Comparison of ENCODE assay signal across 8 cellular contexts in the genomic region with DNA sequence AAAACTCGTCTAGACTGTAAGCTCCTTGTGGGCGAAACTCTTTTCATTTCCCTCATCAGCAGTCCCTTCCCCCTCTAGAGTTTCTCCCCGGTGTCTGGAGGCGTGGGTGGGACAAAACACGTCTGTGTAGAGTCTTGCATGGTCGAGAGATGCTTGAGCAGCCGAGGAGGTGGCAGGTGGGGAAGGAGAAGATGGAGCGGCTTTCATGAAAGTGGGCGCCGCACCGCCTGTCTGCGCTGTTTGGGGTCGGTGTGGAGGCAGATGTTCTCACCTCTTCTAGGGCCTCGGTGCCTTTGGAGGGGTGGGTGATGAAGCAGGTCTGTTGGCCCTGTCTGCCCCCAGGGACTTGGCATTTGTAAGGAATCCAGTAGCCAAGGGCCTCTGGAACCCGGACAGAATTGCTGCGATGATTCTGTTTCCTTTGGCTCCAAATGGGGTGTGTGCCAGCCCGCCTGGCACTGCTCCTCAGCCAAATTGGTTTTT. TPM values are rescaled to one million over a fixed set of nuclear protein-coding genes. Genes with fewer than 3 reads are reported as not detected.
DNase-seq lines count a peak whose midpoint lies in the region; ATAC-seq and TF ChIP-seq lines count a peak whose summit lies in the region.

No MANE protein-coding gene starts in this region.

- peaks cover 10% of the 10 kb centered on the region for H3K36me3 ChIP-seq in colonic mucosa

- peak overlapping the region in 6 of 7 donors; percentile 35 to 98 (median 94) for H3K27ac Mint-ChIP-seq in CD14-positive monocyte
- H3K27ac Mint-ChIP-seq in nephron progenitor cell, result no peak overlapping the region

- no peaks in the 10 kb centered on the region for H3K9me3 ChIP-seq in colonic mucosa

- peaks cover 3% of the 10 kb centered on the region for H3K4me1 ChIP-seq in colonic mucosa

- H3K9me3 Mint-ChIP-seq in CD14-positive monocyte (peaks cover 0 to 5% (median 4%) of the 10 kb centered on the region in 7 donors), nephron progenitor cell (peaks cover 4% of the 10 kb centered on the region)

- no peaks in the 10 kb centered on the region for H3K27me3 ChIP-seq in colonic mucosa

- H3K4me1 Mint-ChIP-seq in CD14-positive monocyte, result peaks cover 29% of the 10 kb centered on the region
- H3K4me1 Mint-ChIP-seq in nephron progenitor cell, result peaks cover 32% of the 10 kb centered on the region

- no peak for TF ChIP-seq CTCF in CD14-positive monocyte (IDR thresholded peaks at IDR 0.05)
- TF ChIP-seq CTCF in colonic mucosa (IDR thresholded peaks at IDR 0.05), result no peak
- TF ChIP-seq CTCF in nephron progenitor cell (IDR thresholded peaks at IDR 0.05), result no peak

- H3K4me3 ChIP-seq in colonic mucosa, result peak overlapping the region; percentile 53

- intact Hi-C loops in CD14-positive monocyte (cut with micrococcal nuclease), result loop anchor here (2.0 to 5.0 kb wide), 4 partner anchors 71 to 170 kb away; partner anchors contain the start of gene MAPK14 (in 2 of the 2)
- intact Hi-C loops in colonic mucosa (cut with DNase I), result loop anchor here (2.0 to 5.0 kb wide), 3 partner anchors 60 to 175 kb away; partner anchors contain the start of gene SLC26A8

- H3K27me3 Mint-ChIP-seq in CD14-positive monocyte (ENCODE audit: low read depth in 3 of 3) (peaks cover 0 to 8% (median 0%) of the 10 kb centered on the region in 3 donors), nephron progenitor cell (ENCODE audit: low read depth, poor library complexity) (peaks cover 13% of the 10 kb centered on the region)

- H3K36me3 Mint-ChIP-seq in CD14-positive monocyte, result peaks cover 24 to 31% of the 10 kb centered on the region in 2 donors
- peaks cover 53% of the 10 kb centered on the region for H3K36me3 Mint-ChIP-seq in nephron progenitor cell (ENCODE audit: low read depth)

- peak overlapping the region; percentile 64 to 72 for H3K9ac ChIP-seq in colonic mucosa (ENCODE audit: low read depth in 2 of 2, low read length in 2 of 2)

- ATAC-seq in GM18867 (IDR thresholded peaks at IDR 0.05; ENCODE audit: unreplicated experiment), result no peak

- H3K4me3 Mint-ChIP-seq in CD14-positive monocyte, result peak overlapping the region; percentile 85 to 92
- peak overlapping the region; percentile 86 for H3K4me3 Mint-ChIP-seq in nephron progenitor cell

- no peak overlapping the region for H3K27ac ChIP-seq in colonic mucosa

- no peak for DNase-seq in CD14-positive monocyte (ENCODE audit: low spot score)
- peak; percentile 81 for DNase-seq in NCI-H1092 treated with DMSO at 0.1 percent for 48 hours (lab: John Stamatoyannopoulos, UW)
- DNase-seq in colonic mucosa, result no peak
- no peak for DNase-seq in nephron progenitor cell
- DNase-seq in DMS114 treated with DMSO at 0.1 percent for 48 hours (lab: John Stamatoyannopoulos, UW; ENCODE audit: unreplicated experiment), result no peak
- DNase-seq in NK-92 (lab: John Stamatoyannopoulos, UW; ENCODE audit: unreplicated experiment), result no peak
- no peak for DNase-seq in islet precursor cell

RNA-seq across cellular contexts. Expression of gene BRPF3, which starts 1.2 kb away (rescaled TPM):
- polyA plus RNA-seq in CD14-positive monocyte, result 1 to 10 TPM; 1.1 to 1.3 TPM
- total RNA-seq in colonic mucosa, result 10 to 100 TPM; 61.3 to 68.2 TPM
